In genomic region chr9:9399982-9400381, GRCh38 we compare ENCODE assay signal across 31 cellular contexts.
"Had no signal": no experiment of that assay in that cellular context is flagged by ENCODE, and none has a peak within 500 bp of the region (broad histone marks: within the 10 kb centered on the region; RNA-seq: fewer than 3 reads in every experiment).

No MANE protein-coding gene starts in this region.

- H3K27me3 Mint-ChIP-seq: progenitor cell of endocrine pancreas; stimulated activated memory B cell treated with anti-CD40 and anti-IgM and Interleukin-4, amounts not matched to agents 10 μg/mL and 1 μg/mL and 100 μg/mL, for 72 hours; stimulated activated naive CD8-positive, alpha-beta T cell treated with anti-CD3 and anti-CD28 coated beads, Interleukin-15, amount 100 ng/mL, for 72 hours; type B pancreatic cell had no signal

- H3K4me2 ChIP-seq: neural progenitor cell, smooth muscle cell had no signal

- H3K4me3 ChIP-seq: neural progenitor cell, ovary, psoas muscle, skin epidermis, smooth muscle cell, spleen, suprapubic skin, testis, tibial artery, transverse colon, upper lobe of right lung, vagina had no signal

- H3K4me1 ChIP-seq: neural progenitor cell, parathyroid adenoma, psoas muscle, spleen, suprapubic skin, tibial artery, transverse colon, upper lobe of right lung, vagina had no signal

- H3K9ac ChIP-seq: neural progenitor cell, parathyroid adenoma had no signal

- H3K4me3 Mint-ChIP-seq: natural killer cell; nephron; neural progenitor cell; stimulated activated memory B cell treated with anti-CD40 and anti-IgM and Interleukin-4, amounts not matched to agents 10 μg/mL and 1 μg/mL and 100 μg/mL, for 72 hours; stimulated activated naive CD8-positive, alpha-beta T cell treated with anti-CD3 and anti-CD28 coated beads, Interleukin-15, amount 100 ng/mL, for 72 hours; type B pancreatic cell had no signal

- H3K27me3 ChIP-seq: neural progenitor cell, ovary, spleen, suprapubic skin, testis, tibial artery, transverse colon, upper lobe of right lung, vagina had no signal

- H3K9me3 ChIP-seq: ovary, psoas muscle, spleen, suprapubic skin, testis, tibial artery, transverse colon, upper lobe of right lung, vagina had no signal

- H3K4me1 Mint-ChIP-seq: natural killer cell; nephron; neural progenitor cell; stimulated activated memory B cell treated with anti-CD40 and anti-IgM and Interleukin-4, amounts not matched to agents 10 μg/mL and 1 μg/mL and 100 μg/mL, for 72 hours; stimulated activated naive CD8-positive, alpha-beta T cell treated with anti-CD3 and anti-CD28 coated beads, Interleukin-15, amount 100 ng/mL, for 72 hours had no signal

- H3K79me2 ChIP-seq: parathyroid adenoma had no signal

- DNase-seq: natural killer cell; occipital lobe; ovary; posterior cingulate gyrus; psoas muscle; right cardiac atrium; spleen; stimulated activated CD4-positive, alpha-beta T cell treated with anti-CD3 and anti-CD28 coated beads, Interleukin-12 subunit alpha, Interleukin-12 subunit beta, amount 100 ng/mL, for 4 hours; stimulated activated CD4-positive, alpha-beta T cell treated with anti-CD3 and anti-CD28 coated beads, Interleukin-1b, Interleukin-23, amount 100 ng/mL, for 48 hours; stimulated activated CD4-positive, alpha-beta T cell treated with anti-CD3 and anti-CD28 coated beads, Interleukin-4, amount 100 ng/mL, for 1 hour; stimulated activated CD4-positive, alpha-beta T cell treated with anti-CD3 and anti-CD28 coated beads, Interleukin-4, amount 100 ng/mL, for 4 hours; stimulated activated CD8-positive, alpha-beta memory T cell treated with anti-CD3 and anti-CD28 coated beads, Interleukin-4, amount 100 ng/mL, for 48 hours; stimulated activated naive CD4-positive, alpha-beta T cell; stimulated activated naive CD8-positive, alpha-beta T cell treated with anti-CD3 and anti-CD28 coated beads, Interleukin-15, amount 100 ng/mL, for 72 hours; stimulated activated naive CD8-positive, alpha-beta T cell treated with anti-CD3 and anti-CD28 coated beads, Interleukin-15, Interleukin-2, amounts not matched to agents 100 U/mL and 50 U/mL, for 24 hours; substantia nigra; testis; tibial artery; transverse colon; upper lobe of right lung had no signal

- H3K9me3 Mint-ChIP-seq: nephron, neural progenitor cell, type B pancreatic cell had no signal

- H3K27ac ChIP-seq: neural progenitor cell, ovary, parathyroid adenoma, psoas muscle, skin epidermis, spleen, suprapubic skin, testis, tibial artery, transverse colon, upper lobe of right lung, vagina had no signal

- H3K36me3 Mint-ChIP-seq: natural killer cell; neural progenitor cell; stimulated activated memory B cell treated with anti-CD40 and anti-IgM and Interleukin-4, amounts not matched to agents 10 μg/mL and 1 μg/mL and 100 μg/mL, for 72 hours; type B pancreatic cell had no signal

- H3K36me3 ChIP-seq: neural progenitor cell, ovary, spleen, suprapubic skin, tibial artery, transverse colon, upper lobe of right lung, vagina had no signal

- H3K27ac Mint-ChIP-seq: natural killer cell; nephron; neural progenitor cell; progenitor cell of endocrine pancreas; stimulated activated memory B cell treated with anti-CD40 and anti-IgM and Interleukin-4, amounts not matched to agents 10 μg/mL and 1 μg/mL and 100 μg/mL, for 72 hours; stimulated activated naive CD8-positive, alpha-beta T cell treated with anti-CD3 and anti-CD28 coated beads, Interleukin-15, amount 100 ng/mL, for 72 hours; type B pancreatic cell had no signal

- H2AFZ ChIP-seq: neural progenitor cell, parathyroid adenoma had no signal

- ATAC-seq: natural killer cell; psoas muscle; right cardiac atrium; sciatic nerve; stimulated activated memory B cell treated with anti-CD40 and anti-IgM and Interleukin-4, amounts not matched to agents 10 μg/mL and 1 μg/mL and 100 μg/mL, for 72 hours; stimulated activated naive CD8-positive, alpha-beta T cell treated with anti-CD3 and anti-CD28 coated beads, Interleukin-15, amount 100 ng/mL, for 72 hours; stimulated activated naive CD8-positive, alpha-beta T cell treated with anti-CD3 and anti-CD28 coated beads, Interleukin-15, Interleukin-2, amounts not matched to agents 100 U/mL and 50 U/mL, for 24 hours; upper lobe of right lung had no signal
